In genomic region chr2:11129598-11130449, GRCh38 we compare ENCODE assay signal across 8 cellular contexts. TPM values are rescaled to one million over a fixed set of nuclear protein-coding genes. Genes with fewer than 3 reads are reported as not detected.
DNase-seq lines count a peak whose midpoint lies in the region; TF ChIP-seq lines count a peak whose summit lies in the region.

No MANE protein-coding gene starts in this region.

- no peaks in the 10 kb centered on the region for H3K9me3 Mint-ChIP-seq in activated CD4-positive, alpha-beta memory T cell treated with anti-CD3 and anti-CD28 coated beads, Interleukin-2, amount 10 ng/mL, durations not matched to agents 7 days and 5 days
- no peaks in the 10 kb centered on the region for H3K9me3 Mint-ChIP-seq in nephron

- no peak overlapping the region for H3K27ac ChIP-seq in DOHH2 (ENCODE audit: low read depth, low read length)

- DNase-seq in HAP-1 (ENCODE audit: low spot score in 2 of 2): peak; percentile 72 to 92
- DNase-seq in NCI-H187 treated with DMSO at 0.1 percent for 48 hours (lab: John Stamatoyannopoulos, UW): peak; percentile 51
- DNase-seq in activated CD4-positive, alpha-beta memory T cell treated with anti-CD3 and anti-CD28 coated beads, Interleukin-2, amount 10 ng/mL, durations not matched to agents 7 days and 5 days: peak; percentile 80
- DNase-seq in stimulated activated naive CD4-positive, alpha-beta T cell treated with Interleukin-2 at 50 U/mL for 16 hours (lab: John Stamatoyannopoulos, UW): peak; percentile 68
- no peak for DNase-seq in globus pallidus (ENCODE audit: low spot score)

- POLR2A ChIA-PET in activated CD4-positive, alpha-beta memory T cell treated with anti-CD3 and anti-CD28 coated beads, Interleukin-2, amount 10 ng/mL, durations not matched to agents 7 days and 5 days (lab: Charles Lee): interaction anchor here (0.8 to 1.6 kb wide), 6 partner anchors 14 to 318 kb away, joined by 3 to 10 read pairs (median 4); partner anchors contain the start of gene SLC66A3

- H4K20me1 ChIP-seq in DOHH2 (ENCODE audit: control insufficient read depth, insufficient read depth, low read depth, low read length): no peaks in the 10 kb centered on the region

- in situ Hi-C loops in HAP-1 (cut with MboI; ENCODE audit: low sequenced_read_pairs): loop anchor here (10.0 to 25.0 kb wide), 3 partner anchors 315 to 657 kb away; no protein-coding TSS in a partner anchor

- no peaks in the 10 kb centered on the region for H3K9me3 ChIP-seq in DOHH2 (ENCODE audit: control insufficient read depth, insufficient read depth, low read length)
- no peaks in the 10 kb centered on the region for H3K9me3 ChIP-seq in HAP-1
- H3K9me3 ChIP-seq in endocrine pancreas (ENCODE audit: control insufficient read depth, low read length): no peaks in the 10 kb centered on the region

- no peaks in the 10 kb centered on the region for H3K79me2 ChIP-seq in DOHH2 (ENCODE audit: control insufficient read depth, low read length)

- H3F3A ChIP-seq in DOHH2 (ENCODE audit: control insufficient read depth, insufficient read depth): peaks cover 6% of the 10 kb centered on the region; the same call in 1 of the 2 replicates

- peak overlapping the region; percentile 94 for H3K4me2 ChIP-seq in DOHH2 (ENCODE audit: low read length)

- H3K4me1 ChIP-seq in DOHH2 (ENCODE audit: control insufficient read depth, low read length) (peaks cover 37% of the 10 kb centered on the region), HAP-1 (peaks cover 7% of the 10 kb centered on the region), endocrine pancreas (ENCODE audit: control insufficient read depth, insufficient read depth, low read length) (no peaks in the 10 kb centered on the region)

- H3K36me3 Mint-ChIP-seq in activated CD4-positive, alpha-beta memory T cell treated with anti-CD3 and anti-CD28 coated beads, Interleukin-2, amount 10 ng/mL, durations not matched to agents 7 days and 5 days (ENCODE audit: low read depth): no peaks in the 10 kb centered on the region
- no peaks in the 10 kb centered on the region for H3K36me3 Mint-ChIP-seq in nephron (ENCODE audit: low read depth)

- CTCF ChIA-PET in activated CD4-positive, alpha-beta memory T cell treated with anti-CD3 and anti-CD28 coated beads, Interleukin-2, amount 10 ng/mL, durations not matched to agents 7 days and 5 days (lab: Charles Lee): interaction anchor here (0.6 to 6.2 kb wide), 10 partner anchors 26 to 453 kb away, joined by 3 to 91 read pairs (median 4); partner anchors contain the start of gene E2F6

- H3K4me1 Mint-ChIP-seq in activated CD4-positive, alpha-beta memory T cell treated with anti-CD3 and anti-CD28 coated beads, Interleukin-2, amount 10 ng/mL, durations not matched to agents 7 days and 5 days: peaks cover 33% of the 10 kb centered on the region
- H3K4me1 Mint-ChIP-seq in nephron: peaks cover 25% of the 10 kb centered on the region

- H3K4me3 ChIP-seq in DOHH2 (ENCODE audit: low read length) (peak overlapping the region; percentile 73), HAP-1 (peak overlapping the region; percentile 19), endocrine pancreas (ENCODE audit: control insufficient read depth, insufficient read depth, low read length) (no peak overlapping the region)

- H3K36me3 ChIP-seq in DOHH2 (ENCODE audit: control insufficient read depth, low read length) (no peaks in the 10 kb centered on the region), HAP-1 (replicated peaks) (no peaks in the 10 kb centered on the region), endocrine pancreas (ENCODE audit: control insufficient read depth, insufficient read depth, low read length) (no peaks in the 10 kb centered on the region)

- H3K27ac Mint-ChIP-seq in activated CD4-positive, alpha-beta memory T cell treated with anti-CD3 and anti-CD28 coated beads, Interleukin-2, amount 10 ng/mL, durations not matched to agents 7 days and 5 days: no peak overlapping the region
- peak overlapping the region; percentile 64 to 75 (median 72) for H3K27ac Mint-ChIP-seq in nephron

- peaks cover 16% of the 10 kb centered on the region for H3K27me3 Mint-ChIP-seq in activated CD4-positive, alpha-beta memory T cell treated with anti-CD3 and anti-CD28 coated beads, Interleukin-2, amount 10 ng/mL, durations not matched to agents 7 days and 5 days
- H3K27me3 Mint-ChIP-seq in nephron (ENCODE audit: low read depth): peaks cover 15% of the 10 kb centered on the region

- no peaks in the 10 kb centered on the region for H3K9me2 ChIP-seq in DOHH2 (replicated peaks; ENCODE audit: control insufficient read depth, low read length)

- peak overlapping the region; percentile 62 for H3K4me3 Mint-ChIP-seq in activated CD4-positive, alpha-beta memory T cell treated with anti-CD3 and anti-CD28 coated beads, Interleukin-2, amount 10 ng/mL, durations not matched to agents 7 days and 5 days
- H3K4me3 Mint-ChIP-seq in nephron: peak overlapping the region; percentile 77 to 81 (median 81)

- peak overlapping the region; percentile 42 for H3K9ac ChIP-seq in endocrine pancreas (ENCODE audit: control insufficient read depth, insufficient read depth, low read length)

- TF ChIP-seq CTCF in DOHH2 (IDR thresholded peaks at IDR 0.05; ENCODE audit: low read depth, low read length, poor library complexity, severe bottlenecking): peak; percentile 80
- TF ChIP-seq CTCF in nephron (IDR thresholded peaks at IDR 0.05; ENCODE audit: unreplicated experiment in 3 of 3): peak; percentile 29 to 56 (median 37)

- peaks cover 2% of the 10 kb centered on the region for H3K27me3 ChIP-seq in DOHH2 (ENCODE audit: control insufficient read depth, low read length)
- no peaks in the 10 kb centered on the region for H3K27me3 ChIP-seq in HAP-1 (ENCODE audit: low read depth)
- H3K27me3 ChIP-seq in endocrine pancreas (ENCODE audit: control insufficient read depth, insufficient read depth, low read length): no peaks in the 10 kb centered on the region

RNA-seq across cellular contexts. Expression of gene SLC66A3, which starts 25.4 kb away (rescaled TPM):
- total RNA-seq in activated CD4-positive, alpha-beta memory T cell treated with anti-CD3 and anti-CD28 coated beads, Interleukin-2, amount 10 ng/mL, durations not matched to agents 7 days and 5 days: 10 to 100 TPM; 22.9 to 23.8 TPM
